In the genomic region with DNA sequence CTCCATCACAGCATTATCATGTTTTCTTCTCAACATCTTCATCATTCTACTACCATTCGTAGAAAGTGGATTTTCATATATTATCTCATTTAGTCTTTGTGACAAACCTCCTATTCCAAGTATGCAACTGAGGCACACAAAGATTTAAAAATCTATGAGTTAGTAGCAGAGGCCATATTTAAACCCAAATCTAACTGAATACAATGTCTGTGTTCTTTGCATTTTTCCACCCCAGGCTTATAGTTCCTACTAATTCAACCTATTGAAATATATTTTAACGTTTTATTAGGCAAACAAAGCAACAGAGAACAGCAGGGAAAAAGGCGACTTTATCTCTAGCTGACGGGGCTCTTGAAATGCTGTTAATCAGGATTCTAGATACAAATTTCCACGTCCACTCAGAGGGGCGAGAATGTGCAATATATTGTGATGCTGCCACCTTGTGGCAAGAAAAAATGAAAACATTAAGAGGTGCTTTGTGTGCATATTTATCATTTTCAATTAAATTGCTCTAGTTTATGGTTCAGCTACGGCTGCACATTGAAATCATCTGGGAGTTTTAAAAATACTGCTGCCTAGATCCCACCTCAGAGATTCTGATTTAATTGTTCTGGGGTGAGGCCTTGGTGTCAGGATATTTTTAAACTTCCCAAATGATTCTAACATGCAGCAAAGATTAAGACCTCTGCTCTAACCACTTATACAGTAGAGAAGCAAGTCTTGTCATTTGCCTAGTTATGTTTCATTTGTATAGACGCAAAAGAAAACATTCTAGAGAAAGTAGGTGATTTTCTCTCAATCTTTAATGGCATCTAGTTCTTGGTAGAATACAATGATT, we compare ENCODE assay signal across 9 cellular contexts.
DNase-seq lines count a peak whose midpoint lies in the region; ATAC-seq, FAIRE-seq and TF ChIP-seq lines count a peak whose summit lies in the region.
"Had no signal": no experiment of that assay in that cellular context is flagged by ENCODE, and none has a peak within 500 bp of the region (broad histone marks: within the 10 kb centered on the region; RNA-seq: fewer than 3 reads in every experiment).

No MANE protein-coding gene starts in this region.

- H2BK20ac ChIP-seq in IMR-90 (ENCODE audit: low read depth, low read length) = no peak overlapping the region

- no peaks in the 10 kb centered on the region for H3K4me1 Mint-ChIP-seq in CD4-positive, alpha-beta T cell (ENCODE audit: low read depth)
- no peaks in the 10 kb centered on the region for H3K4me1 Mint-ChIP-seq in naive thymus-derived CD4-positive, alpha-beta T cell

- H3K9me3 Mint-ChIP-seq in CD4-positive, alpha-beta T cell = no peaks in the 10 kb centered on the region
- H3K9me3 Mint-ChIP-seq in naive thymus-derived CD4-positive, alpha-beta T cell = peaks cover 0 to 8% (median 0%) of the 10 kb centered on the region in 11 donors

- no peak overlapping the region for H4K91ac ChIP-seq in IMR-90 (ENCODE audit: insufficient read depth, low read depth, low read length)

- no peak overlapping the region for H3K27ac ChIP-seq in CD4-positive, alpha-beta T cell (ENCODE audit: low read depth, low read length)
- no peak overlapping the region for H3K27ac ChIP-seq in IMR-90 (ENCODE audit: insufficient read depth, low read length)
- H3K27ac ChIP-seq in naive thymus-derived CD4-positive, alpha-beta T cell (ENCODE audit: low read depth, low read length) = no peak overlapping the region
- H3K27ac ChIP-seq: skin epidermis had no signal

- H2AK5ac ChIP-seq in IMR-90 (ENCODE audit: low read depth, low read length) = no peak overlapping the region

- no peaks in the 10 kb centered on the region for H3K79me1 ChIP-seq in IMR-90 (ENCODE audit: low read depth in 1 of 2, low read length in 2 of 2)

- no peak overlapping the region for H2AFZ ChIP-seq in IMR-90 (replicated peaks; ENCODE audit: low read length, poor library complexity)

- in situ Hi-C loops in IMR-90 (cut with MboI; ENCODE audit: low sequenced_read_pairs) = no loop called here

- peak overlapping the region; percentile 16; the same call in 1 of the 2 replicates for H3K4me2 ChIP-seq in IMR-90 (ENCODE audit: low read depth, low read length)

- TF ChIP-seq POLR2A in IMR-90 (IDR thresholded peaks at IDR 0.05; ENCODE audit: low read depth, low read length) = no peak

- H2BK15ac ChIP-seq in IMR-90 (ENCODE audit: low read depth, low read length) = no peak overlapping the region

- no peak overlapping the region for H2BK120ac ChIP-seq in IMR-90 (ENCODE audit: low read depth, low read length)

- no peak overlapping the region for H4K8ac ChIP-seq in IMR-90 (ENCODE audit: low read depth in 2 of 2, low read length in 2 of 2)

- whole genome bisulfite sequencing in IMR-90 (ENCODE audit: extremely low coverage in 2 of 2, insufficient read length in 1 of 2), 2 experiments = no CpG with 5 or more reads among the region's 8 CpGs

- intact Hi-C loops in CD4-positive, alpha-beta T cell (cut with DNase I, micrococcal nuclease) = no loop called here
- intact Hi-C loops in IMR-90 (cut with micrococcal nuclease) (loop anchor here (1.0 to 2.0 kb wide), 5 partner anchors 75 to 897 kb away; no protein-coding TSS in a partner anchor), posterior vena cava (cut with DNase I) (no loop called here)
- intact Hi-C loops in naive thymus-derived CD4-positive, alpha-beta T cell (cut with micrococcal nuclease) = loop anchor here (1.0 to 10.0 kb wide), 4 partner anchors 851 to 959 kb away; a partner anchor contains a TSS

- H3K14ac ChIP-seq in IMR-90 (replicated peaks; ENCODE audit: low read depth, low read length) = no peak overlapping the region

- no peaks in the 10 kb centered on the region for H3K9me1 ChIP-seq in IMR-90 (ENCODE audit: insufficient read depth, low read length)

- CTCF ChIA-PET in CD4-positive, alpha-beta T cell (lab: Charles Lee) = no interaction called here
- CTCF ChIA-PET in IMR-90 (lab: Yijun Ruan, JAX) = interaction anchor here (0.6 to 4.2 kb wide), 5 partner anchors 12 to 247 kb away, joined by 3 to 17 read pairs (median 3); no protein-coding TSS in a partner anchor
- CTCF ChIA-PET in naive thymus-derived CD4-positive, alpha-beta T cell (lab: Charles Lee) = interaction anchor here (0.8 kb wide), 1 partner anchor 20 kb away, joined by 4 read pairs; no protein-coding TSS in a partner anchor

- H3K23ac ChIP-seq in IMR-90 (ENCODE audit: low read depth, low read length) = no peak overlapping the region

- FAIRE-seq in RCC 7860 (lab: Jason Lieb, UNC) (peak; percentile 31), endometrium (lab: Jason Lieb, UNC) (peak; percentile 74)

- H4K5ac ChIP-seq in IMR-90 (ENCODE audit: low read depth, low read length) = no peak overlapping the region

- POLR2A ChIA-PET in CD4-positive, alpha-beta T cell (lab: Charles Lee) = no interaction called here
- POLR2A ChIA-PET in IMR-90 (lab: Charles Lee; ENCODE audit: unreplicated experiment) = no interaction called here
- POLR2A ChIA-PET in naive thymus-derived CD4-positive, alpha-beta T cell (lab: Charles Lee) = no interaction called here

- no peak overlapping the region for H3K4me3 ChIP-seq in IMR-90 (ENCODE audit: insufficient read depth, low read depth, low read length)
- H3K4me3 ChIP-seq in naive thymus-derived CD4-positive, alpha-beta T cell (ENCODE audit: low read length) = no peak overlapping the region
- H3K4me3 ChIP-seq: skin epidermis had no signal

- H3K36me3 Mint-ChIP-seq in CD4-positive, alpha-beta T cell (ENCODE audit: low read depth) = no peaks in the 10 kb centered on the region
- H3K36me3 Mint-ChIP-seq in naive thymus-derived CD4-positive, alpha-beta T cell = no peaks in the 10 kb centered on the region

- no peaks in the 10 kb centered on the region for H3K27me3 Mint-ChIP-seq in CD4-positive, alpha-beta T cell
- H3K27me3 Mint-ChIP-seq in naive thymus-derived CD4-positive, alpha-beta T cell = no peaks in the 10 kb centered on the region

- H2BK5ac ChIP-seq in IMR-90 (ENCODE audit: low read depth, low read length, poor library complexity, severe bottlenecking) = no peak overlapping the region

- no peak for DNase-seq in CD4-positive, alpha-beta T cell
- DNase-seq in IMR-90 (peak; percentile 55), RCC 7860 (ENCODE audit: low spot score) (peak; percentile 14), posterior vena cava (ENCODE audit: low spot score) (no peak)
- DNase-seq in naive thymus-derived CD4-positive, alpha-beta T cell = peak in 5 of 9 donors; percentile 1 to 19 (median 4)

- TF ChIP-seq CTCF in CD4-positive, alpha-beta T cell (IDR thresholded peaks at IDR 0.05) = peak; percentile 62
- peak; percentile 67 for TF ChIP-seq CTCF in IMR-90 (conservative IDR thresholded peaks at IDR 0.05; ENCODE audit: low read depth, low read length)

- no peaks in the 10 kb centered on the region for H3K27me3 ChIP-seq in CD4-positive, alpha-beta T cell (ENCODE audit: control insufficient read depth, insufficient read depth, low read length)
- H3K27me3 ChIP-seq in IMR-90 (ENCODE audit: control insufficient read depth, insufficient read depth, low read length) = no peaks in the 10 kb centered on the region
- no peaks in the 10 kb centered on the region for H3K27me3 ChIP-seq in naive thymus-derived CD4-positive, alpha-beta T cell (ENCODE audit: control insufficient read depth in 2 of 2, insufficient read depth in 2 of 2, low read length in 2 of 2)

- H4K20me1 ChIP-seq in IMR-90 (ENCODE audit: insufficient read depth, low read length) = no peaks in the 10 kb centered on the region

- 0 out of 2 replicates have a peak overlapping the region, but pooled peaks have one; percentile 4 for H3K9ac ChIP-seq in IMR-90 (ENCODE audit: low read depth, low read length)

- no peak overlapping the region for H3K4ac ChIP-seq in IMR-90 (ENCODE audit: low read depth, low read length)

- H3K4me1 ChIP-seq in IMR-90 (ENCODE audit: control insufficient read depth, insufficient read depth, low read length) = no peaks in the 10 kb centered on the region
- H3K4me1 ChIP-seq in naive thymus-derived CD4-positive, alpha-beta T cell (ENCODE audit: control insufficient read depth in 2 of 2, insufficient read depth in 2 of 2, low read length in 2 of 2) = no peaks in the 10 kb centered on the region

- H3K4me3 Mint-ChIP-seq in CD4-positive, alpha-beta T cell = no peak overlapping the region
- H3K4me3 Mint-ChIP-seq in naive thymus-derived CD4-positive, alpha-beta T cell = no peak overlapping the region

- no peak for ATAC-seq in CD4-positive, alpha-beta T cell (ENCODE audit: poor library complexity)
- ATAC-seq in GM18909 (IDR thresholded peaks at IDR 0.05; ENCODE audit: poor library complexity, unreplicated experiment) (peak; percentile 75), IMR-90 (ENCODE audit: low read depth) (peak; percentile 74), HG03196 (IDR thresholded peaks at IDR 0.05; ENCODE audit: unreplicated experiment) (no peak)
- no peak for ATAC-seq in naive thymus-derived CD4-positive, alpha-beta T cell

- H3K36me3 ChIP-seq in IMR-90 (ENCODE audit: control insufficient read depth, insufficient read depth, low read length) = no peaks in the 10 kb centered on the region
- H3K36me3 ChIP-seq in naive thymus-derived CD4-positive, alpha-beta T cell (ENCODE audit: control insufficient read depth in 2 of 3, insufficient read depth in 3 of 3, low read length in 3 of 3) = no peaks in the 10 kb centered on the region

- peak; percentile 79 for TF ChIP-seq RAD21 in IMR-90 (IDR thresholded peaks at IDR 0.05; ENCODE audit: low read length)

- H3K9me3 ChIP-seq in CD4-positive, alpha-beta T cell (ENCODE audit: control insufficient read depth, low read length) = no peaks in the 10 kb centered on the region
- H3K9me3 ChIP-seq in IMR-90 (ENCODE audit: control insufficient read depth, insufficient read depth, low read length) = no peaks in the 10 kb centered on the region
- H3K9me3 ChIP-seq in naive thymus-derived CD4-positive, alpha-beta T cell (ENCODE audit: control insufficient read depth in 2 of 3, low read length in 3 of 3) = no peaks in the 10 kb centered on the region

- no peak overlapping the region for H2AK9ac ChIP-seq in IMR-90 (replicated peaks; ENCODE audit: low read depth, low read length, poor library complexity)

- H3K18ac ChIP-seq in IMR-90 (ENCODE audit: low read depth, low read length) = no peak overlapping the region

- BruUV-seq in IMR-90 (replicated peaks; lab: Mats Ljungman, UMichigan) = no TSS peak

- H3K27ac Mint-ChIP-seq in CD4-positive, alpha-beta T cell = no peak overlapping the region
- H3K27ac Mint-ChIP-seq in naive thymus-derived CD4-positive, alpha-beta T cell = no peak overlapping the region

- dilution Hi-C loops in IMR-90 (cut with HindIII; ENCODE audit: low sequenced_read_pairs, unreplicated experiment) = no loop called here

- no peak overlapping the region for H3K56ac ChIP-seq in IMR-90 (ENCODE audit: extremely low read depth, insufficient read depth, low read length)

Comparison
In these comparisons a context has a peak if more than half of its experiments do, and no peak if none do; other contexts are left out.
1. ATAC-seq: peak in GM18909 (single experiment) and IMR-90 (single experiment); none in CD4-positive, alpha-beta T cell (single experiment), naive thymus-derived CD4-positive, alpha-beta T cell (single experiment) and HG03196 (single experiment).
2. DNase-seq: peak in IMR-90 (single experiment), RCC 7860 (single experiment) and naive thymus-derived CD4-positive, alpha-beta T cell (5 of 9); none in CD4-positive, alpha-beta T cell (0 of 10) and posterior vena cava (single experiment).
3. intact Hi-C loops: an anchor here in IMR-90 (1.0 to 2.0 kb wide) and naive thymus-derived CD4-positive, alpha-beta T cell (1.0 to 10.0 kb wide); none called in CD4-positive, alpha-beta T cell and posterior vena cava.